In the genomic region with DNA sequence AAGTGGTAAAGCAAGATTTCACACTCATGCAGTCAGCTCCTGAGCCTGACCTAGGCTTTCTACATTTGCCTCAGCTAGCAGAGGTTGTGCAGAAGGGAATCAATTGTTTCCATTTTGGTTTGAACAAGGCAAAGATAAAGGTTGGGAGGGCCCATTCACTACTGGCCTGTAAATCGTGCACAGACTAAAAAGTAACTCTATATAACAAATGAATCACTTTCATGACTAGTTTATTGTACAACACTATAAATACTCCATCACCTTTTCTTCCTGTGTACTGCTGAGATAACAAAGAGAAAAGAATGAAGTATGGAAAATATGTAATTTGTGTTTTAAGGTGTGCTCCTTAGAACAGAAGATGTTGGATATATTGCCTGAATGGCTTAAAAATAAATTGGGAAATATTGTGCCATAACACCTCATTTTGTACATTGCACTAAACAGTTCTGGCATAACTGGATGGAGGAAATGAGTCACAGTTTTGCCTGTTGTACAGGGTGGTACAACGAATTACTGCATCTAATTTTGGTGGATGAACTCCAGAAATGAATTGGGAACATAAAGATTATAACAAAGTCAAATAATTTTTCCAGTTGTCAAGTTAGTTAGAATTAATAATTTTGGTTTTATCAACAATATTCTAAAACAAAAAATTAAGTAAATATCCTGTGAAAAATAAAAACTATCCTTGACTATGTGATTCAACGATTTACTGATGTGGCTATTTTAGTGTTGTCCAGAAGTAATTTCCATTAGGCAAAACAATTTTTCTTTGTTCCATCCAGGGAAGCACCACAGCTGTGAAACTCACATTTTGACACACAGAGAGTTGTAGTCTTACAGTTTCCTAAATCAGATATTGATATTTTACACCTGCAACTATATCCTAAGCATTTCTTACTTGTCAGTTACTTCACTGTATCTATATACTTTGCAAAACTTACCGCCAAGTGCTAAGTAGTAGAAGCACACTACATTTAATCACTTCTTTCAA, we compare ENCODE assay signal across 12 cellular contexts. TPM values are rescaled to one million over a fixed set of nuclear protein-coding genes. Genes with fewer than 3 reads are reported as not detected.
DNase-seq lines count a peak whose midpoint lies in the region; ATAC-seq and TF ChIP-seq lines count a peak whose summit lies in the region.
"Had no signal": no experiment of that assay in that cellular context is flagged by ENCODE, and none has a peak within 500 bp of the region (broad histone marks: within the 10 kb centered on the region; RNA-seq: fewer than 3 reads in every experiment).

No MANE protein-coding gene starts in this region.

- 46% methylated on average over 4 of the region's 4 CpGs for WGBS in right lobe of liver (ENCODE audit: insufficient coverage, low coverage, low lambda C conversion rate, missing lambda C conversion rate)

- TF ChIP-seq POLR2A in right lobe of liver (IDR thresholded peaks at IDR 0.05), result no peak

- intact Hi-C loops in A673 (cut with micrococcal nuclease; ENCODE audit: unreplicated experiment), result loop anchor here (10.0 kb wide), 1 partner anchor 476 kb away; no protein-coding TSS in a partner anchor
- intact Hi-C loops in right lobe of liver (cut with DNase I), result no loop called here

- ATAC-seq in right lobe of liver (no peak), GM18861 (IDR thresholded peaks at IDR 0.05; ENCODE audit: unreplicated experiment) (no peak)
- ATAC-seq: stimulated activated naive B cell treated with anti-CD40 and anti-IgM and Interleukin-4, amounts not matched to agents 10 μg/mL and 1 μg/mL and 100 μg/mL, for 72 hours had no signal

- TF ChIP-seq CTCF in A673 (conservative IDR thresholded peaks at IDR 0.05; ENCODE audit: low read depth, low read length) (no peak), right lobe of liver (IDR thresholded peaks at IDR 0.05) (no peak)

- no peaks in the 10 kb centered on the region for H3K9me3 ChIP-seq in A673 (ENCODE audit: low read depth, low read length, poor library complexity, severe bottlenecking)
- H3K9me3 ChIP-seq in right lobe of liver, result no peaks in the 10 kb centered on the region
- H3K9me3 ChIP-seq: BE2C had no signal

- H3K4me3 ChIP-seq in A673 (ENCODE audit: low read depth, low read length, poor library complexity, severe bottlenecking) (no peak overlapping the region), right lobe of liver (no peak overlapping the region)

- CTCF ChIA-PET in A673 (lab: Charles Lee), result no interaction called here

- no TSS peak for BruUV-seq in A673 (replicated peaks; lab: Mats Ljungman, UMichigan)

- H3K27me3 ChIP-seq in A673 (replicated peaks; ENCODE audit: insufficient read depth, low read depth, low read length, poor library complexity) (no peaks in the 10 kb centered on the region), right lobe of liver (no peaks in the 10 kb centered on the region)
- H3K27me3 ChIP-seq: BE2C had no signal

- no peak overlapping the region for H3K27ac ChIP-seq in A673 (ENCODE audit: low read depth, low read length, poor library complexity, severe bottlenecking)
- H3K27ac ChIP-seq in right lobe of liver, result no peak overlapping the region

- peak; percentile 60 for DNase-seq in A673 (ENCODE audit: low spot score)
- DNase-seq in NOMO-1 treated with DMSO at 0.1 percent for 48 hours (lab: John Stamatoyannopoulos, UW; ENCODE audit: unreplicated experiment), result peak; percentile 89
- DNase-seq in dermis blood vessel endothelial cell, result peak; percentile 51
- DNase-seq in midbrain (lab: John Stamatoyannopoulos, UW), result peak; percentile 18
- DNase-seq in NCI-H526 treated with DMSO at 0.1 percent for 48 hours (lab: John Stamatoyannopoulos, UW), result no peak
- no peak for DNase-seq in right lobe of liver
- no peak for DNase-seq in SK-N-DZ (ENCODE audit: low spot score)
- DNase-seq: BE2C; effector memory CD4-positive, alpha-beta T cell; NCI-H524; stimulated activated naive B cell treated with anti-CD40 and anti-IgM and Interleukin-4, amounts not matched to agents 10 μg/mL and 1 μg/mL and 100 μg/mL, for 72 hours had no signal

- H3K4me1 ChIP-seq in A673 (ENCODE audit: insufficient read depth, low read length, poor library complexity, severe bottlenecking), result peaks cover 15% of the 10 kb centered on the region
- H3K4me1 ChIP-seq in right lobe of liver, result no peaks in the 10 kb centered on the region

- POLR2A ChIA-PET in A673 (lab: Charles Lee; ENCODE audit: low non-redundant PET), result interaction anchor here (0.6 kb wide), 1 partner anchor 178 kb away, joined by 3 read pairs; no protein-coding TSS in a partner anchor

- H3K36me3 ChIP-seq in A673 (ENCODE audit: insufficient read depth, low read length, poor library complexity, severe bottlenecking), result no peaks in the 10 kb centered on the region
- H3K36me3 ChIP-seq in right lobe of liver, result no peaks in the 10 kb centered on the region
- H3K36me3 ChIP-seq: BE2C had no signal

RNA-seq across cellular contexts. Expression of a gene that starts 18.0 kb away (rescaled TPM):
- total RNA-seq in A673 (2021) (12.4 and 13.3 TPM in 2 replicates), dermis blood vessel endothelial cell (0.85 and 4.2 TPM in 2 replicates), right lobe of liver (1 to 10 TPM in 1 of 6 experiments, under 1 TPM in 5; 0.23 to 1.3 (median 0.53) TPM)
- polyA plus RNA-seq in SK-N-DZ (2014; cell fraction: cytosol; rRNA removed), result 0.05 TPM in 1 of 2 replicates, not detected in the other
- 0.13 TPM in 1 of 2 replicates, not detected in the other for polyA plus RNA-seq in SK-N-DZ (2014; cell fraction: nucleus; rRNA removed)

Comparison
In these comparisons a context has a peak if more than half of its experiments do, and no peak if none do; other contexts are left out.
1. DNase-seq: peak in A673 (single experiment), NOMO-1 treated with DMSO at 0.1 percent for 48 hours (single experiment), dermis blood vessel endothelial cell (single experiment) and midbrain (single experiment); none in NCI-H526 treated with DMSO at 0.1 percent for 48 hours (single experiment), right lobe of liver (0 of 3) and SK-N-DZ (single experiment).